19 cellular contexts compared by ENCODE assay signal in the genomic region with DNA sequence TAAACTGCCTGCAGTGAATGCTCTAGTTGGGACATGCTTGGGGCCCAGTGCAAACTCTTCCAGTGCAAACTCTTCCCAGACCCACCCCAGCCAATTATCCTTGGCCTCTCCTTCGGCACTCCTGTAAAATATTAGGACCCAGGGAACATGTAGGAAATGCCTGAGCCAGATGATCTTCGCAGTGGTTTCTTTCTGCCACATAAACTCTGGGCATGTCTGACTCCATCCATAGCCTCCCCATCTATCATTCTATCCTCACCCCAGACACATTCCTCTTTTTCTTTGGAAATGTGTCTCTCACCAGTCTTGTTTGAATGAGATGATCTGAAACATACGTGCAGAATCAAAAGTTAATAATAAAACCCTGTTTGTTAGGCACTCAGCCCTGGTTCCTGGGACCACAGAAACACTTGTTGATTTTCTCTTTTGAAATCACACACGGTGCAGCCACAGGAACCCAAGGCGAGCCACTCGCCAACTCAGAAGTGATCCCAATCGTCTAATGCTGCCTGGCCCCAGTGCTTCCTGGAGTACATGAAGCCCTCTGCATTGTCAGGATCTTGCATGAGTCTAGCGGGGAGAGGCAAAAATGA.
DNase-seq lines count a peak whose midpoint lies in the region; ATAC-seq and TF ChIP-seq lines count a peak whose summit lies in the region.
"Had no signal": no experiment of that assay in that cellular context is flagged by ENCODE, and none has a peak within 500 bp of the region (broad histone marks: within the 10 kb centered on the region; RNA-seq: fewer than 3 reads in every experiment).

No MANE protein-coding gene starts in this region.

- H3K4me2 ChIP-seq in hepatocyte = peak overlapping the region; percentile 37

- H3K79me2 ChIP-seq in hepatocyte = no peaks in the 10 kb centered on the region

- no peak overlapping the region for H3K4me3 ChIP-seq in AG10803 (ENCODE audit: low read length)
- no peak overlapping the region for H3K4me3 ChIP-seq in hepatocyte
- H3K4me3 ChIP-seq: dorsolateral prefrontal cortex, left lung, pancreas had no signal

- no peaks in the 10 kb centered on the region for H3K36me3 ChIP-seq in hepatocyte (replicated peaks; ENCODE audit: insufficient read depth, low read depth)
- H3K36me3 ChIP-seq: left lung, pancreas had no signal

- H3K9me3 ChIP-seq in hepatocyte (ENCODE audit: low read depth) = no peaks in the 10 kb centered on the region
- H3K9me3 ChIP-seq: left lung, pancreas had no signal

- no peaks in the 10 kb centered on the region for H3K9me2 ChIP-seq in hepatocyte (replicated peaks; ENCODE audit: insufficient read depth)

- H4K20me1 ChIP-seq in hepatocyte (ENCODE audit: insufficient read depth, poor library complexity, severe bottlenecking) = no peaks in the 10 kb centered on the region

- peak overlapping the region; percentile 0 for H3K27ac ChIP-seq in hepatocyte
- H3K27ac ChIP-seq: dorsolateral prefrontal cortex, left lung, pancreas, RWPE1 had no signal

- peaks cover 14% of the 10 kb centered on the region for H3K4me1 ChIP-seq in hepatocyte (ENCODE audit: insufficient read depth)
- H3K4me1 ChIP-seq: pancreas had no signal

- intact Hi-C loops in left cardiac atrium (cut with DNase I) = no loop called here

- H3K27me3 ChIP-seq in hepatocyte = peaks cover 5% of the 10 kb centered on the region
- H3K27me3 ChIP-seq: left lung, pancreas had no signal

- ATAC-seq in GM19043 (IDR thresholded peaks at IDR 0.05; ENCODE audit: low read depth, unreplicated experiment) (peak; percentile 23), HG03108 (IDR thresholded peaks at IDR 0.05; ENCODE audit: unreplicated experiment) (peak; percentile 23), left cardiac atrium (no peak), HG03460 (IDR thresholded peaks at IDR 0.05; ENCODE audit: unreplicated experiment) (no peak)
- ATAC-seq: left lung, pancreas had no signal

- DNase-seq in AG10803 (ENCODE audit: low read depth) (peak; percentile 86), hepatocyte (ENCODE audit: low spot score) (no peak), NAMALWA (ENCODE audit: low spot score) (no peak), left cardiac atrium (no peak), NCI-H2227 treated with DMSO at 0.1 percent for 48 hours (lab: John Stamatoyannopoulos, UW) (no peak)
- DNase-seq: activated effector memory CD4-positive, alpha-beta T cell treated with anti-CD3 and anti-CD28 coated beads, Interleukin-2, amount 50 U/mL, for 16 hours; dorsolateral prefrontal cortex; head of caudate nucleus; Karpas-422; left lung; NCI-H1694 treated with DMSO at 0.1 percent for 48 hours; NCI-H2171 treated with DMSO at 0.1 percent for 48 hours; NCI-H69; pancreas; T-helper 9 cell had no signal

- no peak for TF ChIP-seq CTCF in AG10803 (conservative IDR thresholded peaks at IDR 0.05; ENCODE audit: low read length)
- TF ChIP-seq CTCF in hepatocyte (IDR thresholded peaks at IDR 0.05; ENCODE audit: poor library complexity) = no peak

- no peak overlapping the region for H2AFZ ChIP-seq in hepatocyte

- 58% methylated on average over 8 of the region's 8 CpGs for WGBS in hepatocyte (ENCODE audit: low lambda C conversion rate, missing lambda C conversion rate)

Comparison
In these comparisons a context has a peak if more than half of its experiments do, and no peak if none do; other contexts are left out.
1. ATAC-seq: peak in GM19043 (single experiment) and HG03108 (single experiment); none in left cardiac atrium (0 of 2) and HG03460 (single experiment).